ENCODE assay signal across 20 cellular contexts in genomic region chr15:38516636-38517035, GRCh38. TPM values are rescaled to one million over a fixed set of nuclear protein-coding genes. Genes with fewer than 3 reads are reported as not detected.
A peak's percentile ranks its signal among the peaks of the same experiment; 100 is the strongest.
DNase-seq lines count a peak whose midpoint lies in the region; ATAC-seq and TF ChIP-seq lines count a peak whose summit lies in the region.
"Had no signal": no experiment of that assay in that cellular context is flagged by ENCODE, and none has a peak within 500 bp of the region (broad histone marks: within the 10 kb centered on the region; RNA-seq: fewer than 3 reads in every experiment).

No MANE protein-coding gene starts in this region.

- H4K20me1 ChIP-seq in GM23338 (replicated peaks; ENCODE audit: insufficient read depth): no peaks in the 10 kb centered on the region

- no peak for ATAC-seq in CD4-positive, CD25-positive, alpha-beta regulatory T cell (ENCODE audit: low read depth in 2 of 2)
- ATAC-seq in GM23338: no peak
- ATAC-seq in activated T-helper 17 cell treated with anti-CD3 and anti-CD28 coated beads, Interleukin-2, amount 50 U/mL, for 72 hours (replicated peaks): no peak
- ATAC-seq in HG03025 (IDR thresholded peaks at IDR 0.05; ENCODE audit: low FRiP score, unreplicated experiment): no peak
- ATAC-seq: heart right ventricle had no signal

- H3K4me3 Mint-ChIP-seq in CD4-positive, CD25-positive, alpha-beta regulatory T cell: no peak overlapping the region
- H3K4me3 Mint-ChIP-seq in GM23338 (no peak overlapping the region), immature natural killer cell (no peak overlapping the region)
- no peak overlapping the region for H3K4me3 Mint-ChIP-seq in activated T-helper 17 cell treated with anti-CD3 and anti-CD28 coated beads, Interleukin-2, amount 50 U/mL, for 72 hours
- H3K4me3 Mint-ChIP-seq: H9, neural crest cell had no signal

- H3K27ac ChIP-seq in CD4-positive, CD25-positive, alpha-beta regulatory T cell (ENCODE audit: insufficient read depth, low read length, poor library complexity, severe bottlenecking): no peak overlapping the region
- no peak overlapping the region for H3K27ac ChIP-seq in GM23338 (ENCODE audit: low read depth)
- H3K27ac ChIP-seq: C4-2B, epithelial cell of prostate, heart right ventricle, prostate gland, SJSA1 had no signal

- H3K27ac Mint-ChIP-seq in CD4-positive, CD25-positive, alpha-beta regulatory T cell: peak overlapping the region in 2 of 3 donors; percentile 53 to 56
- H3K27ac Mint-ChIP-seq in GM23338: no peak overlapping the region
- peak overlapping the region; percentile 83 for H3K27ac Mint-ChIP-seq in activated T-helper 17 cell treated with anti-CD3 and anti-CD28 coated beads, Interleukin-2, amount 50 U/mL, for 72 hours
- peak overlapping the region in 5 of 6 donors; percentile 3 to 79 (median 60) for H3K27ac Mint-ChIP-seq in immature natural killer cell
- H3K27ac Mint-ChIP-seq: H9 had no signal

- no peak overlapping the region for H2AFZ ChIP-seq in GM23338

- peaks cover 21 to 36% (median 23%) of the 10 kb centered on the region in 4 donors for H3K4me1 Mint-ChIP-seq in CD4-positive, CD25-positive, alpha-beta regulatory T cell
- H3K4me1 Mint-ChIP-seq in GM23338: peaks cover 42% of the 10 kb centered on the region
- H3K4me1 Mint-ChIP-seq in activated T-helper 17 cell treated with anti-CD3 and anti-CD28 coated beads, Interleukin-2, amount 50 U/mL, for 72 hours: peaks cover 15% of the 10 kb centered on the region
- H3K4me1 Mint-ChIP-seq in immature natural killer cell: peaks cover 25 to 57% of the 10 kb centered on the region in 2 donors

- H3K27me3 Mint-ChIP-seq in CD4-positive, CD25-positive, alpha-beta regulatory T cell: no peaks in the 10 kb centered on the region
- peaks cover 3% of the 10 kb centered on the region for H3K27me3 Mint-ChIP-seq in GM23338 (ENCODE audit: insufficient read depth, low read depth, poor library complexity)
- no peaks in the 10 kb centered on the region for H3K27me3 Mint-ChIP-seq in activated T-helper 17 cell treated with anti-CD3 and anti-CD28 coated beads, Interleukin-2, amount 50 U/mL, for 72 hours
- peaks cover 0 to 2% (median 0%) of the 10 kb centered on the region in 3 donors for H3K27me3 Mint-ChIP-seq in immature natural killer cell (ENCODE audit: low read depth in 3 of 3)

- peaks cover 92% of the 10 kb centered on the region for H3K36me3 ChIP-seq in CD4-positive, CD25-positive, alpha-beta regulatory T cell (ENCODE audit: control insufficient read depth, insufficient read depth, low read length)
- H3K36me3 ChIP-seq in GM23338 (ENCODE audit: insufficient read depth): no peaks in the 10 kb centered on the region
- H3K36me3 ChIP-seq: MG63, prostate gland, SJSA1 had no signal

- DNase-seq in CD4-positive, CD25-positive, alpha-beta regulatory T cell: no peak
- peak; percentile 32 for DNase-seq in GM23338 (ENCODE audit: low spot score)
- no peak for DNase-seq in immature natural killer cell
- no peak for DNase-seq in NCI-H1694 (lab: John Stamatoyannopoulos, UW)
- no peak for DNase-seq in DMS53 (lab: John Stamatoyannopoulos, UW)
- DNase-seq: activated effector memory CD4-positive, alpha-beta T cell treated with anti-CD3 and anti-CD28 coated beads, Interleukin-2, amount 50 U/mL, for 16 hours; GDM1; H9; heart right ventricle; MG63; NCI-H1417 treated with DMSO at 0.1 percent for 48 hours; stimulated activated CD8-positive, alpha-beta memory T cell treated with anti-CD3 and anti-CD28 coated beads, Interleukin-4, amount 100 ng/mL, for 48 hours; T-helper 9 cell had no signal

- peak in 1 of 2 experiments; percentile 14; a peak in 1 of 4 replicates for TF ChIP-seq CTCF in GM23338 (conservative IDR thresholded peaks at IDR 0.05; ENCODE audit: low read depth in 2 of 2)

- H3F3A ChIP-seq in GM23338 (replicated peaks; ENCODE audit: low read depth): no peaks in the 10 kb centered on the region

- H3K9me3 ChIP-seq in CD4-positive, CD25-positive, alpha-beta regulatory T cell (ENCODE audit: control insufficient read depth in 2 of 2, low read length in 2 of 2): no peaks in the 10 kb centered on the region
- H3K9me3 ChIP-seq: heart right ventricle, MG63, prostate gland, SJSA1 had no signal

- H3K4me3 ChIP-seq in CD4-positive, CD25-positive, alpha-beta regulatory T cell (ENCODE audit: low read depth, low read length): no peak overlapping the region
- no peak overlapping the region for H3K4me3 ChIP-seq in GM23338
- H3K4me3 ChIP-seq: heart right ventricle, MG63, prostate gland, SJSA1 had no signal

- peaks cover 64% of the 10 kb centered on the region for H3K36me3 Mint-ChIP-seq in CD4-positive, CD25-positive, alpha-beta regulatory T cell
- H3K36me3 Mint-ChIP-seq in GM23338 (ENCODE audit: low read depth): no peaks in the 10 kb centered on the region
- H3K36me3 Mint-ChIP-seq in activated T-helper 17 cell treated with anti-CD3 and anti-CD28 coated beads, Interleukin-2, amount 50 U/mL, for 72 hours (ENCODE audit: low read depth): peaks cover 100% of the 10 kb centered on the region
- peaks cover 14 to 55% (median 31%) of the 10 kb centered on the region in 3 donors for H3K36me3 Mint-ChIP-seq in immature natural killer cell

- H3K79me2 ChIP-seq in GM23338 (replicated peaks; ENCODE audit: insufficient read depth): no peaks in the 10 kb centered on the region

- H3K4me1 ChIP-seq in CD4-positive, CD25-positive, alpha-beta regulatory T cell (ENCODE audit: control insufficient read depth, insufficient read depth, low read length, poor library complexity, severe bottlenecking): peaks cover 6% of the 10 kb centered on the region
- peaks cover 23% of the 10 kb centered on the region for H3K4me1 ChIP-seq in GM23338 (ENCODE audit: insufficient read depth)
- H3K4me1 ChIP-seq: heart right ventricle, prostate gland, SJSA1 had no signal

- no peaks in the 10 kb centered on the region for H3K9me2 ChIP-seq in GM23338 (ENCODE audit: insufficient read depth)

- H3K27me3 ChIP-seq in CD4-positive, CD25-positive, alpha-beta regulatory T cell (ENCODE audit: control insufficient read depth, insufficient read depth, low read length): no peaks in the 10 kb centered on the region
- no peaks in the 10 kb centered on the region for H3K27me3 ChIP-seq in GM23338 (ENCODE audit: insufficient read depth)
- H3K27me3 ChIP-seq: SJSA1 had no signal

- H3K9me3 Mint-ChIP-seq in CD4-positive, CD25-positive, alpha-beta regulatory T cell: no peaks in the 10 kb centered on the region
- H3K9me3 Mint-ChIP-seq in GM23338 (no peaks in the 10 kb centered on the region), immature natural killer cell (no peaks in the 10 kb centered on the region)
- H3K9me3 Mint-ChIP-seq in activated T-helper 17 cell treated with anti-CD3 and anti-CD28 coated beads, Interleukin-2, amount 50 U/mL, for 72 hours: no peaks in the 10 kb centered on the region
- H3K9me3 Mint-ChIP-seq: H9, neural crest cell had no signal

- H3K4me2 ChIP-seq in GM23338: peak overlapping the region; percentile 46; the same call in 1 of the 2 replicates

TF ChIP-seq in GM23338, 12 proteins besides CTCF, POLR2A, EP300 and RAD21 (continues in another document):
- TF ChIP-seq EZH2phosphoT487 (IDR thresholded peaks at IDR 0.05; ENCODE audit: unreplicated experiment): no peak

RNA-seq across cellular contexts. Expression of gene RASGRP1, which starts 48.0 kb away (rescaled TPM):
- 216 TPM for total RNA-seq in CD4-positive, CD25-positive, alpha-beta regulatory T cell
- 100 to 1,000 TPM in 1 of 4 donors, 10 to 100 TPM in 3; 74.5 to 108 (median 86.6) TPM for polyA plus RNA-seq in CD4-positive, CD25-positive, alpha-beta regulatory T cell
- 1.1 and 1.2 TPM in 2 replicates for total RNA-seq in GM23338 (2014; rRNA removed; shearing (Covaris generic))
- polyA plus RNA-seq in GM23338 (2016; fragmentation: Nextera tagmentation; extraction: Ambion mirVana): 0.54 and 1.1 TPM in 2 replicates
- total RNA-seq in activated T-helper 17 cell treated with anti-CD3 and anti-CD28 coated beads, Interleukin-2, amount 50 U/mL, for 72 hours: 100 to 1,000 TPM; 118 to 164 TPM
- polyA plus RNA-seq in immature natural killer cell: 10 to 100 TPM; 21.9 to 63.9 (median 22.7) TPM
- total RNA-seq: SJSA1 had no signal

Comparison
In these comparisons a context has a peak if more than half of its experiments do, and no peak if none do; other contexts are left out.
1. RNA of gene RASGRP1, which starts 48.0 kb away (total RNA-seq): 216 TPM in CD4-positive, CD25-positive, alpha-beta regulatory T cell (single experiment) and 118 to 164 TPM in activated T-helper 17 cell treated with anti-CD3 and anti-CD28 coated beads, Interleukin-2, amount 50 U/mL, for 72 hours; 1.1 to 1.2 TPM in GM23338; every median in the first group is over 10 times any median in the second.